1 cellular context compared by ENCODE assay signal in the genomic region with DNA sequence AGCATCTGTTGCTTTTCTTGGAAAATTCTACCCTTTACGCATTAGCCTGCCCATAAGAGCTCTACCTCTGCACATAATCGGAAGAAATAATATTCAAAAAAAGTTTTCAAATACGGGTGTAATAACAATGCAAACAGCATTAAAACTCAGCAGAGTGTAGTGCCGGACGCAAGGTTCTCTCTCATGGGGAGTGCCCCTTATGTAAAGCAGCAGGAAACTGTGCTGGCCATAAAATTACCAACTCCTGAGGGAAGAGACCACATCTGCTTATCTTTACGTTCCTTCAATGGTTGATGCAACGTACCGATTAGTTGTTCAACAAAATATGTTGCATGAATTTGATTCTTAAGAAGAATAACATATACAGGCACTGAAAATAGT.
TF ChIP-seq lines count a peak whose summit lies in the region.

No MANE protein-coding gene starts in this region.

TF ChIP-seq in HepG2, 621 proteins besides CTCF, POLR2A, EP300 and RAD21 (continued from another document):
- TF ChIP-seq ZNF484 (CRISPR knock-in tag; IDR thresholded peaks at IDR 0.05; ENCODE audit: borderline replicate concordance, low read depth), result no peak
- TF ChIP-seq RELA (CRISPR knock-in tag; IDR thresholded peaks at IDR 0.05), result no peak
